ENCODE assay signal across 8 cellular contexts in genomic region chr1:145765127-145765526, GRCh38. TPM values are rescaled to one million over a fixed set of nuclear protein-coding genes. Genes with fewer than 3 reads are reported as not detected.
"Had no signal": no experiment of that assay in that cellular context is flagged by ENCODE, and none has a peak within 500 bp of the region (broad histone marks: within the 10 kb centered on the region; RNA-seq: fewer than 3 reads in every experiment).

No MANE protein-coding gene starts in this region.

RNA-seq across cellular contexts. Expression of gene CD160, which starts 45.8 kb away (rescaled TPM):
- total RNA-seq: activated B cell treated with CpG ODN at 0.5 μM for 24 hours; activated T-helper 17 cell treated with anti-CD3 and anti-CD28 coated beads, Interleukin-2, amount 50 U/mL, for 72 hours; astrocyte; bronchial epithelial cell; cerebellum; foreskin keratinocyte; gastrocnemius medialis had no signal
- polyA plus RNA-seq: foreskin keratinocyte had no signal

RNA-seq across cellular contexts. Expression of gene PDZK1, which starts 58.0 kb away (rescaled TPM):
- total RNA-seq: activated CD8-positive, alpha-beta T cell treated with anti-CD3 and anti-CD28 coated beads for 36 hours had no signal
